In genomic region chr14:37171678-37172023, GRCh38 we compare ENCODE assay signal across 11 cellular contexts. TPM values are rescaled to one million over a fixed set of nuclear protein-coding genes. Genes with fewer than 3 reads are reported as not detected.
DNase-seq lines count a peak whose midpoint lies in the region; ATAC-seq, FAIRE-seq and TF ChIP-seq lines count a peak whose summit lies in the region.
"Had no signal": no experiment of that assay in that cellular context is flagged by ENCODE, and none has a peak within 500 bp of the region (broad histone marks: within the 10 kb centered on the region; RNA-seq: fewer than 3 reads in every experiment).

No MANE protein-coding gene starts in this region.

- H3K4me1 Mint-ChIP-seq in activated T-helper 2 cell treated with anti-CD3 and anti-CD28 coated beads, Interferon-gamma antibody, Interleukin-2, Interleukin-4, amounts not matched to agents 10 μg/mL and 5 μg/mL and 100 μg/mL, durations not matched to agents 14 hours and 24 hours and 36 hours (ENCODE audit: low read depth), result no peaks in the 10 kb centered on the region

- H3K4me1 ChIP-seq in HUES48 (ENCODE audit: control insufficient read depth, insufficient read depth, low read length) (peaks cover 39% of the 10 kb centered on the region), colonic mucosa (no peaks in the 10 kb centered on the region), spleen (peaks cover 0 to 18% (median 5%) of the 10 kb centered on the region in 6 donors)

- peak overlapping the region; percentile 95 for H3K9ac ChIP-seq in HUES48 (ENCODE audit: low read depth, low read length)
- H3K9ac ChIP-seq in colonic mucosa (ENCODE audit: low read depth in 2 of 2, low read length in 2 of 2), result peak overlapping the region in 1 of 2 donors; percentile 89

- intact Hi-C loops in colonic mucosa (cut with DNase I), result no loop called here
- intact Hi-C loops in spleen (cut with DNase I; ENCODE audit: low total_unique reads), result no loop called here
- intact Hi-C loops in activated T-helper 2 cell treated with anti-CD3 and anti-CD28 coated beads, Interferon-gamma antibody, Interleukin-2, Interleukin-4, amounts not matched to agents 10 μg/mL and 5 μg/mL and 100 μg/mL, durations not matched to agents 14 hours and 24 hours and 36 hours (cut with micrococcal nuclease), result no loop called here
- intact Hi-C loops in head of caudate nucleus (cut with DNase I), result no loop called here

- no peak for FAIRE-seq in D721Med (lab: Jason Lieb, UNC)

- ATAC-seq in left lobe of liver, result peak; percentile 31

- H3K36me3 ChIP-seq in HUES48 (ENCODE audit: control insufficient read depth, insufficient read depth, low read length) (no peaks in the 10 kb centered on the region), colonic mucosa (no peaks in the 10 kb centered on the region), spleen (no peaks in the 10 kb centered on the region)

- H3K36me3 Mint-ChIP-seq in activated T-helper 2 cell treated with anti-CD3 and anti-CD28 coated beads, Interferon-gamma antibody, Interleukin-2, Interleukin-4, amounts not matched to agents 10 μg/mL and 5 μg/mL and 100 μg/mL, durations not matched to agents 14 hours and 24 hours and 36 hours (ENCODE audit: low read depth), result no peaks in the 10 kb centered on the region

- H3K4me3 ChIP-seq in HUES48 (ENCODE audit: low read depth, low read length), result peak overlapping the region; percentile 84
- H3K4me3 ChIP-seq in colonic mucosa, result peak overlapping the region; percentile 53
- H3K4me3 ChIP-seq in spleen, result peak overlapping the region; percentile 35 to 71 (median 44)

- H3K27me3 Mint-ChIP-seq in activated T-helper 2 cell treated with anti-CD3 and anti-CD28 coated beads, Interferon-gamma antibody, Interleukin-2, Interleukin-4, amounts not matched to agents 10 μg/mL and 5 μg/mL and 100 μg/mL, durations not matched to agents 14 hours and 24 hours and 36 hours (ENCODE audit: low read depth), result peaks cover 15% of the 10 kb centered on the region

- H3K27me3 ChIP-seq in HUES48 (ENCODE audit: control insufficient read depth, insufficient read depth, low read length) (no peaks in the 10 kb centered on the region; the same call in 1 of the 2 replicates), colonic mucosa (no peaks in the 10 kb centered on the region), spleen (replicated peaks in 1 of 7) (peaks cover 0 to 38% (median 5%) of the 10 kb centered on the region in 7 donors)

- DNase-seq in colonic mucosa, result no peak
- DNase-seq in left lobe of liver (ENCODE audit: low spot score), result no peak
- DNase-seq in spleen, result no peak
- DNase-seq in activated T-helper 2 cell treated with anti-CD3 and anti-CD28 coated beads, Interferon-gamma antibody, Interleukin-2, Interleukin-4, amounts not matched to agents 10 μg/mL and 5 μg/mL and 100 μg/mL, durations not matched to agents 14 hours and 24 hours and 36 hours (ENCODE audit: low spot score), result no peak
- no peak for DNase-seq in hepatic stellate cell (ENCODE audit: low spot score)
- DNase-seq in head of caudate nucleus, result no peak
- no peak for DNase-seq in D721Med (ENCODE audit: insufficient read length, low spot score)
- DNase-seq: effector memory CD4-positive, alpha-beta T cell had no signal

- H3K27ac ChIP-seq in HUES48 (ENCODE audit: low read depth, low read length), result peak overlapping the region; percentile 97
- H3K27ac ChIP-seq in colonic mucosa, result no peak overlapping the region
- peak overlapping the region in 7 of 8 donors; percentile 17 to 88 (median 85) for H3K27ac ChIP-seq in spleen

- TF ChIP-seq POLR2A in spleen (IDR thresholded peaks at IDR 0.05), result no peak

- H3K27ac Mint-ChIP-seq in activated T-helper 2 cell treated with anti-CD3 and anti-CD28 coated beads, Interferon-gamma antibody, Interleukin-2, Interleukin-4, amounts not matched to agents 10 μg/mL and 5 μg/mL and 100 μg/mL, durations not matched to agents 14 hours and 24 hours and 36 hours, result no peak overlapping the region
- H3K27ac Mint-ChIP-seq: activated CD4-positive, alpha-beta memory T cell treated with anti-CD3 and anti-CD28 coated beads for 36 hours had no signal

- no peak overlapping the region for H3K4me3 Mint-ChIP-seq in activated T-helper 2 cell treated with anti-CD3 and anti-CD28 coated beads, Interferon-gamma antibody, Interleukin-2, Interleukin-4, amounts not matched to agents 10 μg/mL and 5 μg/mL and 100 μg/mL, durations not matched to agents 14 hours and 24 hours and 36 hours (ENCODE audit: low read depth)

- H3K9me3 ChIP-seq in HUES48 (ENCODE audit: control insufficient read depth, insufficient read depth, low read length) (no peaks in the 10 kb centered on the region), colonic mucosa (no peaks in the 10 kb centered on the region), spleen (no peaks in the 10 kb centered on the region)

- peaks cover 1% of the 10 kb centered on the region for H3K9me3 Mint-ChIP-seq in activated T-helper 2 cell treated with anti-CD3 and anti-CD28 coated beads, Interferon-gamma antibody, Interleukin-2, Interleukin-4, amounts not matched to agents 10 μg/mL and 5 μg/mL and 100 μg/mL, durations not matched to agents 14 hours and 24 hours and 36 hours
- H3K9me3 Mint-ChIP-seq: activated CD4-positive, alpha-beta memory T cell treated with anti-CD3 and anti-CD28 coated beads for 36 hours had no signal

- TF ChIP-seq CTCF in colonic mucosa (IDR thresholded peaks at IDR 0.05), result no peak
- TF ChIP-seq CTCF in spleen (IDR thresholded peaks at IDR 0.05 in 8 of 11, conservative IDR thresholded peaks at IDR 0.05 in 3 of 11), result no peak
- TF ChIP-seq CTCF in D721Med (IDR thresholded peaks at IDR 0.05; ENCODE audit: insufficient read depth, missing control alignments), result no peak

- WGBS in spleen, 5 donors, result 6 to 12% (median 7%) methylated on average over 6 of the region's 6 CpGs

RNA-seq across cellular contexts. Expression of gene SLC25A21, which starts 0.8 kb away (rescaled TPM):
- total RNA-seq in colonic mucosa (under 1 TPM; 0.77 to 0.82 TPM), left lobe of liver (0.25 TPM), spleen (1 to 10 TPM in 1 of 7 donors, under 1 TPM in 4, not detected in 2; 0.16 to 1.1 (median 0.33) TPM)
- under 1 TPM; 0.06 to 0.15 (median 0.07) TPM for polyA plus RNA-seq in spleen
- not detected in 2 replicates for total RNA-seq in activated T-helper 2 cell treated with anti-CD3 and anti-CD28 coated beads, Interferon-gamma antibody, Interleukin-2, Interleukin-4, amounts not matched to agents 10 μg/mL and 5 μg/mL and 100 μg/mL, durations not matched to agents 14 hours and 24 hours and 36 hours
- total RNA-seq: activated CD4-positive, alpha-beta memory T cell treated with anti-CD3 and anti-CD28 coated beads for 36 hours; HT-29 had no signal

RNA-seq across cellular contexts. Expression of gene MIPOL1, which starts 26.1 kb away (rescaled TPM):
- total RNA-seq in colonic mucosa (1 to 10 TPM; 4.9 to 7.7 TPM), left lobe of liver (2.8 TPM), spleen (10 to 100 TPM in 3 of 7 donors, 1 to 10 TPM in 4; 3.4 to 15.5 (median 9.0) TPM)
- 1 to 10 TPM in 1 of 3 donors, under 1 TPM in 2; 0.50 to 1.2 (median 0.65) TPM for polyA plus RNA-seq in spleen
- total RNA-seq in activated T-helper 2 cell treated with anti-CD3 and anti-CD28 coated beads, Interferon-gamma antibody, Interleukin-2, Interleukin-4, amounts not matched to agents 10 μg/mL and 5 μg/mL and 100 μg/mL, durations not matched to agents 14 hours and 24 hours and 36 hours, result not detected in 2 replicates
